In genomic region chr19:49987159-49987698, GRCh38 we compare ENCODE assay signal across 1 cellular context.
TF ChIP-seq lines count a peak whose summit lies in the region.

No MANE protein-coding gene starts in this region.

TF ChIP-seq in HepG2, 621 proteins besides CTCF, POLR2A, EP300 and RAD21 (continued from another document and continues in another):
- TF ChIP-seq, protein P1, sequence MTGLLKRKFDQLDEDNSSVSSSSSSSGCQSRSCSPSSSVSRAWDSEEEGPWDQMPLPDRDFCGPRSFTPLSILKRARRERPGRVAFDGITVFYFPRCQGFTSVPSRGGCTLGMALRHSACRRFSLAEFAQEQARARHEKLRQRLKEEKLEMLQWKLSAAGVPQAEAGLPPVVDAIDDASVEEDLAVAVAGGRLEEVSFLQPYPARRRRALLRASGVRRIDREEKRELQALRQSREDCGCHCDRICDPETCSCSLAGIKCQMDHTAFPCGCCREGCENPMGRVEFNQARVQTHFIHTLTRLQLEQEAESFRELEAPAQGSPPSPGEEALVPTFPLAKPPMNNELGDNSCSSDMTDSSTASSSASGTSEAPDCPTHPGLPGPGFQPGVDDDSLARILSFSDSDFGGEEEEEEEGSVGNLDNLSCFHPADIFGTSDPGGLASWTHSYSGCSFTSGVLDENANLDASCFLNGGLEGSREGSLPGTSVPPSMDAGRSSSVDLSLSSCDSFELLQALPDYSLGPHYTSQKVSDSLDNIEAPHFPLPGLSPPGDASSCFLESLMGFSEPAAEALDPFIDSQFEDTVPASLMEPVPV (CRISPR knock-in tag; IDR thresholded peaks at IDR 0.05): peak; percentile 100
- TF ChIP-seq KDM2A (CRISPR knock-in tag; IDR thresholded peaks at IDR 0.05; ENCODE audit: borderline replicate concordance, low read depth) (peak; percentile 99), ATM (IDR thresholded peaks at IDR 0.05; ENCODE audit: borderline replicate concordance) (no peak), IKZF4 (CRISPR knock-in tag; IDR thresholded peaks at IDR 0.05; ENCODE audit: borderline replicate concordance, low read depth, not compliant biosample characterization) (peak; percentile 100), ZNF317 (CRISPR knock-in tag; IDR thresholded peaks at IDR 0.05) (peak; percentile 98), MEIS2 (CRISPR knock-in tag; IDR thresholded peaks at IDR 0.05) (peak; percentile 100), ELF4 (CRISPR knock-in tag; IDR thresholded peaks at IDR 0.05; ENCODE audit: borderline replicate concordance) (peak; percentile 100), HOMEZ (CRISPR knock-in tag; IDR thresholded peaks at IDR 0.05; ENCODE audit: low read depth) (peak; percentile 99), ZNF780A (CRISPR knock-in tag; IDR thresholded peaks at IDR 0.05) (peak; percentile 100), AFF4 (CRISPR knock-in tag; IDR thresholded peaks at IDR 0.05) (peak; percentile 98), ZNF598 (CRISPR knock-in tag; IDR thresholded peaks at IDR 0.05; ENCODE audit: borderline replicate concordance) (peak; percentile 100), CBX2 (IDR thresholded peaks at IDR 0.05; ENCODE audit: low read depth, low read length) (no peak), CBX2 (CRISPR knock-in tag; IDR thresholded peaks at IDR 0.05; ENCODE audit: low read depth) (peak; percentile 99), ZNF747 (CRISPR knock-in tag; IDR thresholded peaks at IDR 0.05; ENCODE audit: borderline replicate concordance) (peak; percentile 100), GABPB1 (CRISPR knock-in tag; IDR thresholded peaks at IDR 0.05) (peak; percentile 80), IRF2 (CRISPR knock-in tag; IDR thresholded peaks at IDR 0.05) (peak; percentile 99), FOXJ3 (CRISPR knock-in tag; IDR thresholded peaks at IDR 0.05; ENCODE audit: borderline replicate concordance) (peak; percentile 95), SNAPC2 (CRISPR knock-in tag; IDR thresholded peaks at IDR 0.05) (peak; percentile 99), FIP1L1 (IDR thresholded peaks at IDR 0.05; ENCODE audit: borderline replicate concordance, insufficient read depth, low read depth, low read length) (no peak), ZNF879 (CRISPR knock-in tag; IDR thresholded peaks at IDR 0.05) (peak; percentile 100), ZBTB21 (CRISPR knock-in tag; IDR thresholded peaks at IDR 0.05) (peak; percentile 92), RARA (CRISPR knock-in tag; IDR thresholded peaks at IDR 0.05) (peak; percentile 95), MAFF (IDR thresholded peaks at IDR 0.05; ENCODE audit: low read depth, low read length) (no peak), MYC (CRISPR knock-in tag; IDR thresholded peaks at IDR 0.05; ENCODE audit: borderline replicate concordance) (peak; percentile 92), BRCA1 (CRISPR knock-in tag; IDR thresholded peaks at IDR 0.05) (peak; percentile 100), RNF2 (conservative IDR thresholded peaks at IDR 0.05; ENCODE audit: low read depth) (no peak), PTBP1 (IDR thresholded peaks at IDR 0.05; ENCODE audit: low read depth, low read length, poor library complexity, severe bottlenecking) (no peak), STAT6 (CRISPR knock-in tag; IDR thresholded peaks at IDR 0.05; ENCODE audit: borderline replicate concordance) (peak; percentile 98), HNF1B (CRISPR knock-in tag; IDR thresholded peaks at IDR 0.05) (peak; percentile 96), ZNF616 (CRISPR knock-in tag; IDR thresholded peaks at IDR 0.05; ENCODE audit: low read depth) (peak; percentile 99), HNRNPUL1 (IDR thresholded peaks at IDR 0.05; ENCODE audit: low read depth, low read length) (no peak), ZNF335 (CRISPR knock-in tag; IDR thresholded peaks at IDR 0.05) (peak; percentile 98), NKX3-1 (CRISPR knock-in tag; IDR thresholded peaks at IDR 0.05) (peak; percentile 100), ZNF567 (CRISPR knock-in tag; IDR thresholded peaks at IDR 0.05; ENCODE audit: borderline replicate concordance) (peak; percentile 100), HOXA9 (CRISPR knock-in tag; IDR thresholded peaks at IDR 0.05; ENCODE audit: borderline replicate concordance) (peak; percentile 100)
- TF ChIP-seq, protein P2, sequence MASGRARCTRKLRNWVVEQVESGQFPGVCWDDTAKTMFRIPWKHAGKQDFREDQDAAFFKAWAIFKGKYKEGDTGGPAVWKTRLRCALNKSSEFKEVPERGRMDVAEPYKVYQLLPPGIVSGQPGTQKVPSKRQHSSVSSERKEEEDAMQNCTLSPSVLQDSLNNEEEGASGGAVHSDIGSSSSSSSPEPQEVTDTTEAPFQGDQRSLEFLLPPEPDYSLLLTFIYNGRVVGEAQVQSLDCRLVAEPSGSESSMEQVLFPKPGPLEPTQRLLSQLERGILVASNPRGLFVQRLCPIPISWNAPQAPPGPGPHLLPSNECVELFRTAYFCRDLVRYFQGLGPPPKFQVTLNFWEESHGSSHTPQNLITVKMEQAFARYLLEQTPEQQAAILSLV (CRISPR knock-in tag; IDR thresholded peaks at IDR 0.05; ENCODE audit: borderline replicate concordance): peak; percentile 100
- TF ChIP-seq, protein P3, sequence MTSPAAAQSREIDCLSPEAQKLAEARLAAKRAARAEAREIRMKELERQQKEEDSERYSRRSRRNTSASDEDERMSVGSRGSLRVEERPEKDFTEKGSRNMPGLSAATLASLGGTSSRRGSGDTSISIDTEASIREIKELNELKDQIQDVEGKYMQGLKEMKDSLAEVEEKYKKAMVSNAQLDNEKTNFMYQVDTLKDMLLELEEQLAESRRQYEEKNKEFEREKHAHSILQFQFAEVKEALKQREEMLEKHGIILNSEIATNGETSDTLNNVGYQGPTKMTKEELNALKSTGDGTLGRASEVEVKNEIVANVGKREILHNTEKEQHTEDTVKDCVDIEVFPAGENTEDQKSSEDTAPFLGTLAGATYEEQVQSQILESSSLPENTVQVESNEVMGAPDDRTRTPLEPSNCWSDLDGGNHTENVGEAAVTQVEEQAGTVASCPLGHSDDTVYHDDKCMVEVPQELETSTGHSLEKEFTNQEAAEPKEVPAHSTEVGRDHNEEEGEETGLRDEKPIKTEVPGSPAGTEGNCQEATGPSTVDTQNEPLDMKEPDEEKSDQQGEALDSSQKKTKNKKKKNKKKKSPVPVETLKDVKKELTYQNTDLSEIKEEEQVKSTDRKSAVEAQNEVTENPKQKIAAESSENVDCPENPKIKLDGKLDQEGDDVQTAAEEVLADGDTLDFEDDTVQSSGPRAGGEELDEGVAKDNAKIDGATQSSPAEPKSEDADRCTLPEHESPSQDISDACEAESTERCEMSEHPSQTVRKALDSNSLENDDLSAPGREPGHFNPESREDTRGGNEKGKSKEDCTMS (CRISPR knock-in tag; conservative IDR thresholded peaks at IDR 0.05): peak; percentile 100
- TF ChIP-seq, protein P4, sequence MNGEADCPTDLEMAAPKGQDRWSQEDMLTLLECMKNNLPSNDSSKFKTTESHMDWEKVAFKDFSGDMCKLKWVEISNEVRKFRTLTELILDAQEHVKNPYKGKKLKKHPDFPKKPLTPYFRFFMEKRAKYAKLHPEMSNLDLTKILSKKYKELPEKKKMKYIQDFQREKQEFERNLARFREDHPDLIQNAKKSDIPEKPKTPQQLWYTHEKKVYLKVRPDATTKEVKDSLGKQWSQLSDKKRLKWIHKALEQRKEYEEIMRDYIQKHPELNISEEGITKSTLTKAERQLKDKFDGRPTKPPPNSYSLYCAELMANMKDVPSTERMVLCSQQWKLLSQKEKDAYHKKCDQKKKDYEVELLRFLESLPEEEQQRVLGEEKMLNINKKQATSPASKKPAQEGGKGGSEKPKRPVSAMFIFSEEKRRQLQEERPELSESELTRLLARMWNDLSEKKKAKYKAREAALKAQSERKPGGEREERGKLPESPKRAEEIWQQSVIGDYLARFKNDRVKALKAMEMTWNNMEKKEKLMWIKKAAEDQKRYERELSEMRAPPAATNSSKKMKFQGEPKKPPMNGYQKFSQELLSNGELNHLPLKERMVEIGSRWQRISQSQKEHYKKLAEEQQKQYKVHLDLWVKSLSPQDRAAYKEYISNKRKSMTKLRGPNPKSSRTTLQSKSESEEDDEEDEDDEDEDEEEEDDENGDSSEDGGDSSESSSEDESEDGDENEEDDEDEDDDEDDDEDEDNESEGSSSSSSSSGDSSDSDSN (CRISPR knock-in tag; IDR thresholded peaks at IDR 0.05): peak; percentile 55
- TF ChIP-seq, protein P5, sequence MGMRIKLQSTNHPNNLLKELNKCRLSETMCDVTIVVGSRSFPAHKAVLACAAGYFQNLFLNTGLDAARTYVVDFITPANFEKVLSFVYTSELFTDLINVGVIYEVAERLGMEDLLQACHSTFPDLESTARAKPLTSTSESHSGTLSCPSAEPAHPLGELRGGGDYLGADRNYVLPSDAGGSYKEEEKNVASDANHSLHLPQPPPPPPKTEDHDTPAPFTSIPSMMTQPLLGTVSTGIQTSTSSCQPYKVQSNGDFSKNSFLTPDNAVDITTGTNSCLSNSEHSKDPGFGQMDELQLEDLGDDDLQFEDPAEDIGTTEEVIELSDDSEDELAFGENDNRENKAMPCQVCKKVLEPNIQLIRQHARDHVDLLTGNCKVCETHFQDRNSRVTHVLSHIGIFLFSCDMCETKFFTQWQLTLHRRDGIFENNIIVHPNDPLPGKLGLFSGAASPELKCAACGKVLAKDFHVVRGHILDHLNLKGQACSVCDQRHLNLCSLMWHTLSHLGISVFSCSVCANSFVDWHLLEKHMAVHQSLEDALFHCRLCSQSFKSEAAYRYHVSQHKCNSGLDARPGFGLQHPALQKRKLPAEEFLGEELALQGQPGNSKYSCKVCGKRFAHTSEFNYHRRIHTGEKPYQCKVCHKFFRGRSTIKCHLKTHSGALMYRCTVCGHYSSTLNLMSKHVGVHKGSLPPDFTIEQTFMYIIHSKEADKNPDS (CRISPR knock-in tag; IDR thresholded peaks at IDR 0.05): peak; percentile 98
- TF ChIP-seq, protein P6, sequence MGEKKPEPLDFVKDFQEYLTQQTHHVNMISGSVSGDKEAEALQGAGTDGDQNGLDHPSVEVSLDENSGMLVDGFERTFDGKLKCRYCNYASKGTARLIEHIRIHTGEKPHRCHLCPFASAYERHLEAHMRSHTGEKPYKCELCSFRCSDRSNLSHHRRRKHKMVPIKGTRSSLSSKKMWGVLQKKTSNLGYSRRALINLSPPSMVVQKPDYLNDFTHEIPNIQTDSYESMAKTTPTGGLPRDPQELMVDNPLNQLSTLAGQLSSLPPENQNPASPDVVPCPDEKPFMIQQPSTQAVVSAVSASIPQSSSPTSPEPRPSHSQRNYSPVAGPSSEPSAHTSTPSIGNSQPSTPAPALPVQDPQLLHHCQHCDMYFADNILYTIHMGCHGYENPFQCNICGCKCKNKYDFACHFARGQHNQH (CRISPR knock-in tag; IDR thresholded peaks at IDR 0.05): peak; percentile 100
